In genomic region chr9:71975833-71976232, GRCh38 we compare ENCODE assay signal across 13 cellular contexts.
DNase-seq lines count a peak whose midpoint lies in the region; TF ChIP-seq lines count a peak whose summit lies in the region.
"Had no signal": no experiment of that assay in that cellular context is flagged by ENCODE, and none has a peak within 500 bp of the region (broad histone marks: within the 10 kb centered on the region; RNA-seq: fewer than 3 reads in every experiment).

No MANE protein-coding gene starts in this region.

- H3K4me3 Mint-ChIP-seq in chondrocyte (ENCODE audit: unreplicated experiment) (no peak overlapping the region), Calu3 (ENCODE audit: low read depth, unreplicated experiment) (no peak overlapping the region)

- DNase-seq in ELR (ENCODE audit: low read depth) = peak; percentile 28
- DNase-seq in MM.1S = no peak
- DNase-seq in chondrocyte (ENCODE audit: low spot score) = no peak
- peak; percentile 22 for DNase-seq in renal cortical epithelial cell (ENCODE audit: low read depth)
- DNase-seq in Calu3 = no peak
- DNase-seq in NK-92 treated with Interleukin-12 subunit alpha and Interleukin-12 subunit beta, amount 100 ng/mL, for 24 hours (lab: John Stamatoyannopoulos, UW) = no peak
- no peak for DNase-seq in SKM-1 (lab: John Stamatoyannopoulos, UW; ENCODE audit: unreplicated experiment)
- DNase-seq: colonic mucosa, head of caudate nucleus, mesenchymal stem cell, retina, SIG-M5, upper lobe of left lung had no signal

- H3K27me3 ChIP-seq in MM.1S (replicated peaks; ENCODE audit: insufficient read depth, low read length) = no peaks in the 10 kb centered on the region
- H3K27me3 ChIP-seq: colonic mucosa, upper lobe of left lung had no signal

- no peak overlapping the region for H3K9ac ChIP-seq in MM.1S (ENCODE audit: low read length)

- H3F3A ChIP-seq in MM.1S (ENCODE audit: insufficient read depth, low read length) = no peaks in the 10 kb centered on the region

- TF ChIP-seq CTCF in MM.1S (IDR thresholded peaks at IDR 0.05; ENCODE audit: low read length) = peak; percentile 38; the same call in 1 of the 2 replicates
- TF ChIP-seq CTCF in chondrocyte (IDR thresholded peaks at IDR 0.05) = peak; percentile 75
- TF ChIP-seq CTCF in Calu3 (IDR thresholded peaks at IDR 0.05; ENCODE audit: unreplicated experiment) = no peak

- intact Hi-C loops in Calu3 (cut with micrococcal nuclease; ENCODE audit: unreplicated experiment) = loop anchor here (5.0 kb wide), 1 partner anchor 544 kb away; no protein-coding TSS in a partner anchor

- no TSS peak for BruUV-seq in Calu3 (replicated peaks; lab: Mats Ljungman, UMichigan)

- no peak overlapping the region for H3K4me3 ChIP-seq in MM.1S (ENCODE audit: low read length)
- H3K4me3 ChIP-seq: colonic mucosa, upper lobe of left lung had no signal

- H3K27me3 Mint-ChIP-seq in chondrocyte (ENCODE audit: low read depth) (no peaks in the 10 kb centered on the region), Calu3 (ENCODE audit: unreplicated experiment) (no peaks in the 10 kb centered on the region)

- H3K36me3 ChIP-seq in MM.1S (replicated peaks; ENCODE audit: insufficient read depth, low read length) = no peaks in the 10 kb centered on the region
- H3K36me3 ChIP-seq: colonic mucosa had no signal

- H3K4me1 ChIP-seq in MM.1S (ENCODE audit: low read length) = no peaks in the 10 kb centered on the region
- H3K4me1 ChIP-seq: colonic mucosa, upper lobe of left lung had no signal

- H4K20me1 ChIP-seq in MM.1S (ENCODE audit: insufficient read depth, low read length) = no peaks in the 10 kb centered on the region

- H3K79me2 ChIP-seq in MM.1S (ENCODE audit: low read length) = no peaks in the 10 kb centered on the region

- peaks cover 4% of the 10 kb centered on the region for H3K36me3 Mint-ChIP-seq in chondrocyte (ENCODE audit: low read depth)
- peaks cover 5% of the 10 kb centered on the region for H3K36me3 Mint-ChIP-seq in Calu3 (ENCODE audit: insufficient read depth, unreplicated experiment)

- CTCF ChIA-PET in Calu3 (lab: Charles Lee) = interaction anchor here (0.7 to 1.1 kb wide), 2 partner anchors 90 to 169 kb away, joined by 3 to 10 read pairs; no protein-coding TSS in a partner anchor

- no peaks in the 10 kb centered on the region for H3K9me3 ChIP-seq in MM.1S (replicated peaks; ENCODE audit: insufficient read depth, low read length)
- H3K9me3 ChIP-seq: colonic mucosa, upper lobe of left lung had no signal

- H3K4me1 Mint-ChIP-seq in chondrocyte (ENCODE audit: low read depth) (no peaks in the 10 kb centered on the region), Calu3 (ENCODE audit: low read depth, unreplicated experiment) (no peaks in the 10 kb centered on the region)

- H3K9me3 Mint-ChIP-seq in chondrocyte (ENCODE audit: low read depth) (no peaks in the 10 kb centered on the region), Calu3 (ENCODE audit: low read depth, unreplicated experiment) (no peaks in the 10 kb centered on the region)

- H3K27ac Mint-ChIP-seq in chondrocyte (ENCODE audit: unreplicated experiment) = no peak overlapping the region
- H3K27ac Mint-ChIP-seq in Calu3 (ENCODE audit: unreplicated experiment) = no peak overlapping the region

- H2AFZ ChIP-seq in MM.1S (ENCODE audit: low read length) = no peak overlapping the region

- H3K9me2 ChIP-seq in MM.1S (replicated peaks; ENCODE audit: insufficient read depth, low read length) = no peaks in the 10 kb centered on the region

- no peak overlapping the region for H3K4me2 ChIP-seq in MM.1S (ENCODE audit: low read depth, low read length)

- H3K27ac ChIP-seq in MM.1S (ENCODE audit: low read length) = no peak overlapping the region
- H3K27ac ChIP-seq: colonic mucosa, upper lobe of left lung had no signal

Comparison
In these comparisons a context has a peak if more than half of its experiments do, and no peak if none do; other contexts are left out.
1. DNase-seq: peak in ELR (single experiment) and renal cortical epithelial cell (single experiment); none in MM.1S (single experiment), chondrocyte (single experiment), Calu3 (single experiment), NK-92 treated with Interleukin-12 subunit alpha and Interleukin-12 subunit beta, amount 100 ng/mL, for 24 hours (single experiment) and SKM-1 (single experiment).